ENCODE assay signal across 1 cellular context in genomic region chr19:38402967-38403674, GRCh38.
TF ChIP-seq lines count a peak whose summit lies in the region.

FAM98C (plus strand) TSS chr19:38403093; CDS start chr19:38403154, 61 bp downstream.

TF ChIP-seq in HepG2, 621 proteins besides CTCF, POLR2A, EP300 and RAD21 (continued from another document and continues in another):
- TF ChIP-seq, protein P1, sequence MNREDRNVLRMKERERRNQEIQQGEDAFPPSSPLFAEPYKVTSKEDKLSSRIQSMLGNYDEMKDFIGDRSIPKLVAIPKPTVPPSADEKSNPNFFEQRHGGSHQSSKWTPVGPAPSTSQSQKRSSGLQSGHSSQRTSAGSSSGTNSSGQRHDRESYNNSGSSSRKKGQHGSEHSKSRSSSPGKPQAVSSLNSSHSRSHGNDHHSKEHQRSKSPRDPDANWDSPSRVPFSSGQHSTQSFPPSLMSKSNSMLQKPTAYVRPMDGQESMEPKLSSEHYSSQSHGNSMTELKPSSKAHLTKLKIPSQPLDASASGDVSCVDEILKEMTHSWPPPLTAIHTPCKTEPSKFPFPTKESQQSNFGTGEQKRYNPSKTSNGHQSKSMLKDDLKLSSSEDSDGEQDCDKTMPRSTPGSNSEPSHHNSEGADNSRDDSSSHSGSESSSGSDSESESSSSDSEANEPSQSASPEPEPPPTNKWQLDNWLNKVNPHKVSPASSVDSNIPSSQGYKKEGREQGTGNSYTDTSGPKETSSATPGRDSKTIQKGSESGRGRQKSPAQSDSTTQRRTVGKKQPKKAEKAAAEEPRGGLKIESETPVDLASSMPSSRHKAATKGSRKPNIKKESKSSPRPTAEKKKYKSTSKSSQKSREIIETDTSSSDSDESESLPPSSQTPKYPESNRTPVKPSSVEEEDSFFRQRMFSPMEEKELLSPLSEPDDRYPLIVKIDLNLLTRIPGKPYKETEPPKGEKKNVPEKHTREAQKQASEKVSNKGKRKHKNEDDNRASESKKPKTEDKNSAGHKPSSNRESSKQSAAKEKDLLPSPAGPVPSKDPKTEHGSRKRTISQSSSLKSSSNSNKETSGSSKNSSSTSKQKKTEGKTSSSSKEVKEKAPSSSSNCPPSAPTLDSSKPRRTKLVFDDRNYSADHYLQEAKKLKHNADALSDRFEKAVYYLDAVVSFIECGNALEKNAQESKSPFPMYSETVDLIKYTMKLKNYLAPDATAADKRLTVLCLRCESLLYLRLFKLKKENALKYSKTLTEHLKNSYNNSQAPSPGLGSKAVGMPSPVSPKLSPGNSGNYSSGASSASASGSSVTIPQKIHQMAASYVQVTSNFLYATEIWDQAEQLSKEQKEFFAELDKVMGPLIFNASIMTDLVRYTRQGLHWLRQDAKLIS (CRISPR knock-in tag; IDR thresholded peaks at IDR 0.05): no peak
- TF ChIP-seq ZNF766 (CRISPR knock-in tag; IDR thresholded peaks at IDR 0.05; ENCODE audit: borderline replicate concordance): peak; percentile 78; the same call in 1 of the 2 replicates
- TF ChIP-seq ZNF512 (CRISPR knock-in tag; IDR thresholded peaks at IDR 0.05): no peak
- peak; percentile 1; the same call in 1 of the 2 replicates for TF ChIP-seq KLF12 (CRISPR knock-in tag; IDR thresholded peaks at IDR 0.05; ENCODE audit: borderline replicate concordance)
- no peak; the same call in 1 of the 2 replicates for TF ChIP-seq ZNF225 (CRISPR knock-in tag; IDR thresholded peaks at IDR 0.05)
- TF ChIP-seq, protein P2, sequence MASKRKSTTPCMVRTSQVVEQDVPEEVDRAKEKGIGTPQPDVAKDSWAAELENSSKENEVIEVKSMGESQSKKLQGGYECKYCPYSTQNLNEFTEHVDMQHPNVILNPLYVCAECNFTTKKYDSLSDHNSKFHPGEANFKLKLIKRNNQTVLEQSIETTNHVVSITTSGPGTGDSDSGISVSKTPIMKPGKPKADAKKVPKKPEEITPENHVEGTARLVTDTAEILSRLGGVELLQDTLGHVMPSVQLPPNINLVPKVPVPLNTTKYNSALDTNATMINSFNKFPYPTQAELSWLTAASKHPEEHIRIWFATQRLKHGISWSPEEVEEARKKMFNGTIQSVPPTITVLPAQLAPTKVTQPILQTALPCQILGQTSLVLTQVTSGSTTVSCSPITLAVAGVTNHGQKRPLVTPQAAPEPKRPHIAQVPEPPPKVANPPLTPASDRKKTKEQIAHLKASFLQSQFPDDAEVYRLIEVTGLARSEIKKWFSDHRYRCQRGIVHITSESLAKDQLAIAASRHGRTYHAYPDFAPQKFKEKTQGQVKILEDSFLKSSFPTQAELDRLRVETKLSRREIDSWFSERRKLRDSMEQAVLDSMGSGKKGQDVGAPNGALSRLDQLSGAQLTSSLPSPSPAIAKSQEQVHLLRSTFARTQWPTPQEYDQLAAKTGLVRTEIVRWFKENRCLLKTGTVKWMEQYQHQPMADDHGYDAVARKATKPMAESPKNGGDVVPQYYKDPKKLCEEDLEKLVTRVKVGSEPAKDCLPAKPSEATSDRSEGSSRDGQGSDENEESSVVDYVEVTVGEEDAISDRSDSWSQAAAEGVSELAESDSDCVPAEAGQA (IDR thresholded peaks at IDR 0.05; ENCODE audit: low read depth): no peak
- TF ChIP-seq, protein P2 (CRISPR knock-in tag; IDR thresholded peaks at IDR 0.05; ENCODE audit: borderline replicate concordance): no peak; the same call in 1 of the 2 replicates
- TF ChIP-seq ZNF615 (CRISPR knock-in tag; IDR thresholded peaks at IDR 0.05; ENCODE audit: borderline replicate concordance): no peak
- TF ChIP-seq ZNF747 (CRISPR knock-in tag; IDR thresholded peaks at IDR 0.05; ENCODE audit: borderline replicate concordance): peak; percentile 76; the same call in 1 of the 2 replicates
- peak; percentile 81 for TF ChIP-seq PHF20 (CRISPR knock-in tag; IDR thresholded peaks at IDR 0.05)
- TF ChIP-seq ZNF879 (CRISPR knock-in tag; IDR thresholded peaks at IDR 0.05): no peak
- no peak for TF ChIP-seq MEF2D (CRISPR knock-in tag; IDR thresholded peaks at IDR 0.05)
- TF ChIP-seq ZFYVE20 (CRISPR knock-in tag; IDR thresholded peaks at IDR 0.05; ENCODE audit: borderline replicate concordance, low read depth): peak; percentile 87; the same call in 1 of the 2 replicates
- no peak for TF ChIP-seq IKZF4 (CRISPR knock-in tag; IDR thresholded peaks at IDR 0.05; ENCODE audit: borderline replicate concordance, low read depth, not compliant biosample characterization)
- TF ChIP-seq MIER3 (CRISPR knock-in tag; IDR thresholded peaks at IDR 0.05; ENCODE audit: borderline replicate concordance): 0 out of 2 replicates have a peak, but pooled peaks have one; percentile 55
- peak; percentile 80 for TF ChIP-seq SAP130 (CRISPR knock-in tag; IDR thresholded peaks at IDR 0.05; ENCODE audit: low read depth)
- TF ChIP-seq JUND (CRISPR knock-in tag; IDR thresholded peaks at IDR 0.05): no peak
- 0 out of 2 replicates have a peak, but pooled peaks have one; percentile 17 for TF ChIP-seq ZNF121 (CRISPR knock-in tag; IDR thresholded peaks at IDR 0.05)
- peak; percentile 63; the same call in 1 of the 2 replicates for TF ChIP-seq ARHGAP35 (CRISPR knock-in tag; IDR thresholded peaks at IDR 0.05; ENCODE audit: borderline replicate concordance)
- no peak; the same call in 1 of the 2 replicates for TF ChIP-seq ZNF770 (CRISPR knock-in tag; IDR thresholded peaks at IDR 0.05)
- TF ChIP-seq, protein P3, sequence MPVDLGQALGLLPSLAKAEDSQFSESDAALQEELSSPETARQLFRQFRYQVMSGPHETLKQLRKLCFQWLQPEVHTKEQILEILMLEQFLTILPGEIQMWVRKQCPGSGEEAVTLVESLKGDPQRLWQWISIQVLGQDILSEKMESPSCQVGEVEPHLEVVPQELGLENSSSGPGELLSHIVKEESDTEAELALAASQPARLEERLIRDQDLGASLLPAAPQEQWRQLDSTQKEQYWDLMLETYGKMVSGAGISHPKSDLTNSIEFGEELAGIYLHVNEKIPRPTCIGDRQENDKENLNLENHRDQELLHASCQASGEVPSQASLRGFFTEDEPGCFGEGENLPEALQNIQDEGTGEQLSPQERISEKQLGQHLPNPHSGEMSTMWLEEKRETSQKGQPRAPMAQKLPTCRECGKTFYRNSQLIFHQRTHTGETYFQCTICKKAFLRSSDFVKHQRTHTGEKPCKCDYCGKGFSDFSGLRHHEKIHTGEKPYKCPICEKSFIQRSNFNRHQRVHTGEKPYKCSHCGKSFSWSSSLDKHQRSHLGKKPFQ (CRISPR knock-in tag; IDR thresholded peaks at IDR 0.05; ENCODE audit: insufficient replicate concordance): peak; percentile 83
- TF ChIP-seq, protein P4, sequence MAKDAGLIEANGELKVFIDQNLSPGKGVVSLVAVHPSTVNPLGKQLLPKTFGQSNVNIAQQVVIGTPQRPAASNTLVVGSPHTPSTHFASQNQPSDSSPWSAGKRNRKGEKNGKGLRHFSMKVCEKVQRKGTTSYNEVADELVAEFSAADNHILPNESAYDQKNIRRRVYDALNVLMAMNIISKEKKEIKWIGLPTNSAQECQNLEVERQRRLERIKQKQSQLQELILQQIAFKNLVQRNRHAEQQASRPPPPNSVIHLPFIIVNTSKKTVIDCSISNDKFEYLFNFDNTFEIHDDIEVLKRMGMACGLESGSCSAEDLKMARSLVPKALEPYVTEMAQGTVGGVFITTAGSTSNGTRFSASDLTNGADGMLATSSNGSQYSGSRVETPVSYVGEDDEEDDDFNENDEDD (CRISPR knock-in tag; IDR thresholded peaks at IDR 0.05; ENCODE audit: borderline replicate concordance): peak; percentile 97
- no peak for TF ChIP-seq ZNF333 (CRISPR knock-in tag; IDR thresholded peaks at IDR 0.05; ENCODE audit: borderline replicate concordance)
- no peak; the same call in 1 of the 2 replicates for TF ChIP-seq JUNB (CRISPR knock-in tag; IDR thresholded peaks at IDR 0.05; ENCODE audit: borderline replicate concordance)
- 0 out of 2 replicates have a peak, but pooled peaks have one; percentile 18 for TF ChIP-seq TBP (CRISPR knock-in tag; IDR thresholded peaks at IDR 0.05)
- TF ChIP-seq ZFP82 (CRISPR knock-in tag; IDR thresholded peaks at IDR 0.05; ENCODE audit: borderline replicate concordance): no peak
- TF ChIP-seq HOXA5 (CRISPR knock-in tag; IDR thresholded peaks at IDR 0.05): peak; percentile 93; the same call in 1 of the 2 replicates
- TF ChIP-seq, protein P5, sequence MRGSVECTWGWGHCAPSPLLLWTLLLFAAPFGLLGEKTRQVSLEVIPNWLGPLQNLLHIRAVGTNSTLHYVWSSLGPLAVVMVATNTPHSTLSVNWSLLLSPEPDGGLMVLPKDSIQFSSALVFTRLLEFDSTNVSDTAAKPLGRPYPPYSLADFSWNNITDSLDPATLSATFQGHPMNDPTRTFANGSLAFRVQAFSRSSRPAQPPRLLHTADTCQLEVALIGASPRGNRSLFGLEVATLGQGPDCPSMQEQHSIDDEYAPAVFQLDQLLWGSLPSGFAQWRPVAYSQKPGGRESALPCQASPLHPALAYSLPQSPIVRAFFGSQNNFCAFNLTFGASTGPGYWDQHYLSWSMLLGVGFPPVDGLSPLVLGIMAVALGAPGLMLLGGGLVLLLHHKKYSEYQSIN (CRISPR knock-in tag; IDR thresholded peaks at IDR 0.05; ENCODE audit: borderline replicate concordance): no peak
- TF ChIP-seq SP4 (CRISPR knock-in tag; IDR thresholded peaks at IDR 0.05): peak; percentile 100
- TF ChIP-seq ZNF557 (CRISPR knock-in tag; IDR thresholded peaks at IDR 0.05): 0 out of 2 replicates have a peak, but pooled peaks have one; percentile 40
- peak; percentile 84 for TF ChIP-seq THAP11 (CRISPR knock-in tag; IDR thresholded peaks at IDR 0.05)
- TF ChIP-seq HOXA3 (CRISPR knock-in tag; IDR thresholded peaks at IDR 0.05): peak; percentile 84
- 0 out of 2 replicates have a peak, but pooled peaks have one; percentile 21 for TF ChIP-seq BRCA1 (CRISPR knock-in tag; IDR thresholded peaks at IDR 0.05)
- TF ChIP-seq PITX1 (CRISPR knock-in tag; IDR thresholded peaks at IDR 0.05): no peak
- TF ChIP-seq MIXL1 (CRISPR knock-in tag; IDR thresholded peaks at IDR 0.05): 0 out of 2 replicates have a peak, but pooled peaks have one; percentile 69
- TF ChIP-seq MXI1 (IDR thresholded peaks at IDR 0.05; ENCODE audit: borderline replicate concordance, low read depth, low read length): peak; percentile 70; the same call in 1 of the 3 replicates
- TF ChIP-seq NAIF1 (CRISPR knock-in tag; IDR thresholded peaks at IDR 0.05; ENCODE audit: borderline replicate concordance): peak; percentile 62; the same call in 1 of the 2 replicates
- no peak for TF ChIP-seq ZKSCAN5 (CRISPR knock-in tag; IDR thresholded peaks at IDR 0.05)
- TF ChIP-seq MZF1 (CRISPR knock-in tag; IDR thresholded peaks at IDR 0.05; ENCODE audit: borderline replicate concordance): no peak
- TF ChIP-seq PPARG (CRISPR knock-in tag; conservative IDR thresholded peaks at IDR 0.05): 0 out of 2 replicates have a peak, but pooled peaks have one; percentile 16
- TF ChIP-seq ZBTB25 (CRISPR knock-in tag; IDR thresholded peaks at IDR 0.05): peak; percentile 23; the same call in 1 of the 2 replicates
- TF ChIP-seq ZNF691 (CRISPR knock-in tag; IDR thresholded peaks at IDR 0.05; ENCODE audit: borderline replicate concordance, low read depth): peak; percentile 47; the same call in 1 of the 2 replicates
